Comparison of ENCODE assay signal across 8 cellular contexts in genomic region chr12:111442301-111443045, GRCh38. TPM values are rescaled to one million over a fixed set of nuclear protein-coding genes. Genes with fewer than 3 reads are reported as not detected.
DNase-seq lines count a peak whose midpoint lies in the region; ATAC-seq and TF ChIP-seq lines count a peak whose summit lies in the region.

No MANE protein-coding gene starts in this region.

- H3K4me3 Mint-ChIP-seq in GM23338, result no peak overlapping the region

- H2AFZ ChIP-seq in GM23338 (no peak overlapping the region), SU-DHL-6 (ENCODE audit: low read depth, low read length, severe bottlenecking) (no peak overlapping the region), fibroblast of lung (ENCODE audit: low read length) (no peak overlapping the region)

- no peaks in the 10 kb centered on the region; the same call in 1 of the 3 replicates for H3K9me3 Mint-ChIP-seq in GM23338

- H3K9ac ChIP-seq in SU-DHL-6 (ENCODE audit: low read length) (no peak overlapping the region), fibroblast of lung (ENCODE audit: insufficient read depth, low read length) (no peak overlapping the region)

- H3K4me1 ChIP-seq in GM23338 (ENCODE audit: insufficient read depth) (peaks cover 18% of the 10 kb centered on the region), fibroblast of lung (ENCODE audit: control insufficient read depth, extremely low read depth, insufficient read depth, low read length) (peaks cover 33% of the 10 kb centered on the region)

- H3K9me2 ChIP-seq in GM23338 (ENCODE audit: insufficient read depth), result no peaks in the 10 kb centered on the region
- no peaks in the 10 kb centered on the region for H3K9me2 ChIP-seq in SU-DHL-6 (replicated peaks; ENCODE audit: insufficient read depth, low read length)

- H3K9me3 ChIP-seq in SU-DHL-6 (ENCODE audit: insufficient read depth, low read length) (no peaks in the 10 kb centered on the region), fibroblast of lung (ENCODE audit: control insufficient read depth, insufficient read depth, low read depth, low read length) (no peaks in the 10 kb centered on the region)

- H4K20me1 ChIP-seq in GM23338 (replicated peaks; ENCODE audit: insufficient read depth) (peaks cover 25% of the 10 kb centered on the region), SU-DHL-6 (ENCODE audit: low read depth, low read length) (no peaks in the 10 kb centered on the region; the same call in 1 of the 2 replicates), fibroblast of lung (ENCODE audit: control insufficient read depth, extremely low read depth, insufficient read depth, low read length) (peaks cover 2% of the 10 kb centered on the region)

- peak overlapping the region; percentile 76 for H3K27ac Mint-ChIP-seq in GM23338

- H3K4me2 ChIP-seq in GM23338 (no peak overlapping the region), SU-DHL-6 (ENCODE audit: low read depth, low read length, poor library complexity, severe bottlenecking) (no peak overlapping the region), fibroblast of lung (ENCODE audit: extremely low read depth, insufficient read depth, low read length) (no peak overlapping the region)

- H3K27me3 Mint-ChIP-seq in GM23338 (ENCODE audit: insufficient read depth, low read depth, poor library complexity), result peaks cover 27% of the 10 kb centered on the region

- H3K36me3 ChIP-seq in GM23338 (ENCODE audit: insufficient read depth) (no peaks in the 10 kb centered on the region; the same call in 1 of the 2 replicates), SU-DHL-6 (ENCODE audit: low read length) (no peaks in the 10 kb centered on the region), fibroblast of lung (ENCODE audit: control insufficient read depth, insufficient read depth, low read length) (peaks cover 21% of the 10 kb centered on the region)

- H3K27ac ChIP-seq in GM23338 (ENCODE audit: low read depth) (peak overlapping the region; percentile 59; the same call in 1 of the 2 replicates), SU-DHL-6 (ENCODE audit: low read depth, low read length) (peak overlapping the region; percentile 10; the same call in 1 of the 2 replicates), fibroblast of lung (ENCODE audit: insufficient read depth, low read length) (peak overlapping the region; percentile 14)

- H3K36me3 Mint-ChIP-seq in GM23338 (ENCODE audit: low read depth), result peaks cover 35% of the 10 kb centered on the region

- H3K4me1 Mint-ChIP-seq in GM23338, result peaks cover 48% of the 10 kb centered on the region

- ATAC-seq in GM23338 (no peak), sciatic nerve (no peak), GM18511 (IDR thresholded peaks at IDR 0.05; ENCODE audit: unreplicated experiment) (no peak), GM18858 (IDR thresholded peaks at IDR 0.05; ENCODE audit: unreplicated experiment) (no peak)

- no peak for DNase-seq in GM23338 (ENCODE audit: low spot score)
- DNase-seq in fibroblast of lung (ENCODE audit: low read depth in 2 of 2), result no peak
- peak; percentile 56 for DNase-seq in sciatic nerve (ENCODE audit: low spot score)
- no peak for DNase-seq in putamen (ENCODE audit: low spot score)
- DNase-seq in HT-29 (ENCODE audit: low spot score), result no peak

- intact Hi-C loops in sciatic nerve (cut with DNase I), result no loop called here

- peaks cover 60% of the 10 kb centered on the region for H3K79me2 ChIP-seq in GM23338 (replicated peaks; ENCODE audit: insufficient read depth)
- peaks cover 34% of the 10 kb centered on the region; the same call in 1 of the 2 replicates for H3K79me2 ChIP-seq in SU-DHL-6 (ENCODE audit: insufficient read depth, low read length)
- H3K79me2 ChIP-seq in fibroblast of lung (ENCODE audit: control insufficient read depth, insufficient read depth, low read length), result peaks cover 83% of the 10 kb centered on the region

- H3F3A ChIP-seq in GM23338 (replicated peaks; ENCODE audit: low read depth) (peaks cover 18% of the 10 kb centered on the region), SU-DHL-6 (ENCODE audit: insufficient read depth) (peaks cover 13% of the 10 kb centered on the region; the same call in 1 of the 2 replicates)

- TF ChIP-seq CTCF in GM23338 (conservative IDR thresholded peaks at IDR 0.05; ENCODE audit: low read depth in 2 of 2) (no peak), SU-DHL-6 (IDR thresholded peaks at IDR 0.05; ENCODE audit: insufficient read depth, low read length, poor library complexity, severe bottlenecking) (no peak), fibroblast of lung (conservative IDR thresholded peaks at IDR 0.05 in 1 of 2, IDR thresholded peaks at IDR 0.05 in 1 of 2; ENCODE audit: low read depth in 1 of 2, low read length in 2 of 2) (no peak)

- H3K4me3 ChIP-seq in GM23338 (no peak overlapping the region), SU-DHL-6 (ENCODE audit: insufficient read depth, low read length, poor library complexity, severe bottlenecking) (no peak overlapping the region), fibroblast of lung (replicated peaks in 1 of 4; ENCODE audit: control extremely low read depth in 1 of 4, insufficient read depth in 1 of 4, low read depth in 3 of 4, low read length in 4 of 4) (no peak overlapping the region)

- H3K27me3 ChIP-seq in GM23338 (ENCODE audit: insufficient read depth) (no peaks in the 10 kb centered on the region), SU-DHL-6 (ENCODE audit: low read length) (no peaks in the 10 kb centered on the region), fibroblast of lung (ENCODE audit: control insufficient read depth, insufficient read depth, low read length) (no peaks in the 10 kb centered on the region)

TF ChIP-seq in GM23338, 12 proteins besides CTCF, POLR2A, EP300 and RAD21:
- TF ChIP-seq, protein P1, sequence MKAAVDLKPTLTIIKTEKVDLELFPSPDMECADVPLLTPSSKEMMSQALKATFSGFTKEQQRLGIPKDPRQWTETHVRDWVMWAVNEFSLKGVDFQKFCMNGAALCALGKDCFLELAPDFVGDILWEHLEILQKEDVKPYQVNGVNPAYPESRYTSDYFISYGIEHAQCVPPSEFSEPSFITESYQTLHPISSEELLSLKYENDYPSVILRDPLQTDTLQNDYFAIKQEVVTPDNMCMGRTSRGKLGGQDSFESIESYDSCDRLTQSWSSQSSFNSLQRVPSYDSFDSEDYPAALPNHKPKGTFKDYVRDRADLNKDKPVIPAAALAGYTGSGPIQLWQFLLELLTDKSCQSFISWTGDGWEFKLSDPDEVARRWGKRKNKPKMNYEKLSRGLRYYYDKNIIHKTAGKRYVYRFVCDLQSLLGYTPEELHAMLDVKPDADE (IDR thresholded peaks at IDR 0.05), result no peak
- TF ChIP-seq EZH2phosphoT487 (IDR thresholded peaks at IDR 0.05; ENCODE audit: unreplicated experiment), result no peak
- TF ChIP-seq NANOG (IDR thresholded peaks at IDR 0.05; ENCODE audit: borderline replicate concordance), result no peak
- no peak for TF ChIP-seq ZNF114 (CRISPR knock-in tag; IDR thresholded peaks at IDR 0.05)
- TF ChIP-seq, protein P2, sequence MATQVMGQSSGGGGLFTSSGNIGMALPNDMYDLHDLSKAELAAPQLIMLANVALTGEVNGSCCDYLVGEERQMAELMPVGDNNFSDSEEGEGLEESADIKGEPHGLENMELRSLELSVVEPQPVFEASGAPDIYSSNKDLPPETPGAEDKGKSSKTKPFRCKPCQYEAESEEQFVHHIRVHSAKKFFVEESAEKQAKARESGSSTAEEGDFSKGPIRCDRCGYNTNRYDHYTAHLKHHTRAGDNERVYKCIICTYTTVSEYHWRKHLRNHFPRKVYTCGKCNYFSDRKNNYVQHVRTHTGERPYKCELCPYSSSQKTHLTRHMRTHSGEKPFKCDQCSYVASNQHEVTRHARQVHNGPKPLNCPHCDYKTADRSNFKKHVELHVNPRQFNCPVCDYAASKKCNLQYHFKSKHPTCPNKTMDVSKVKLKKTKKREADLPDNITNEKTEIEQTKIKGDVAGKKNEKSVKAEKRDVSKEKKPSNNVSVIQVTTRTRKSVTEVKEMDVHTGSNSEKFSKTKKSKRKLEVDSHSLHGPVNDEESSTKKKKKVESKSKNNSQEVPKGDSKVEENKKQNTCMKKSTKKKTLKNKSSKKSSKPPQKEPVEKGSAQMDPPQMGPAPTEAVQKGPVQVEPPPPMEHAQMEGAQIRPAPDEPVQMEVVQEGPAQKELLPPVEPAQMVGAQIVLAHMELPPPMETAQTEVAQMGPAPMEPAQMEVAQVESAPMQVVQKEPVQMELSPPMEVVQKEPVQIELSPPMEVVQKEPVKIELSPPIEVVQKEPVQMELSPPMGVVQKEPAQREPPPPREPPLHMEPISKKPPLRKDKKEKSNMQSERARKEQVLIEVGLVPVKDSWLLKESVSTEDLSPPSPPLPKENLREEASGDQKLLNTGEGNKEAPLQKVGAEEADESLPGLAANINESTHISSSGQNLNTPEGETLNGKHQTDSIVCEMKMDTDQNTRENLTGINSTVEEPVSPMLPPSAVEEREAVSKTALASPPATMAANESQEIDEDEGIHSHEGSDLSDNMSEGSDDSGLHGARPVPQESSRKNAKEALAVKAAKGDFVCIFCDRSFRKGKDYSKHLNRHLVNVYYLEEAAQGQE (IDR thresholded peaks at IDR 0.05; ENCODE audit: unreplicated experiment), result no peak
- no peak for TF ChIP-seq STAT1 (IDR thresholded peaks at IDR 0.05; ENCODE audit: unreplicated experiment)
- no peak for TF ChIP-seq CREB1 (CRISPR knock-in tag; IDR thresholded peaks at IDR 0.05; ENCODE audit: low read depth)
- peak; percentile 1 for TF ChIP-seq POLR2AphosphoS5 (IDR thresholded peaks at IDR 0.05; ENCODE audit: low read depth)

RNA-seq across cellular contexts. Expression of gene SH2B3, which starts 36.8 kb away (rescaled TPM):
- 59.0 and 59.3 TPM in 2 replicates for total RNA-seq in GM23338 (2014; rRNA removed; shearing (Covaris generic))
- 7.6 and 8.1 TPM in 2 replicates for polyA plus RNA-seq in GM23338 (2016; fragmentation: Nextera tagmentation; extraction: Ambion mirVana)
- total RNA-seq in fibroblast of lung, result 7.4 and 18.0 TPM in 2 replicates
- polyA plus RNA-seq in fibroblast of lung, result 29.2 and 32.0 TPM in 2 replicates
- 21.3 and 28.0 TPM in 2 replicates for polyA plus RNA-seq in fibroblast of lung (2012)
- polyA minus RNA-seq in fibroblast of lung (ENCODE audit: low replicate concordance), result 52.3 and 55.9 TPM in 2 replicates
- total RNA-seq in sciatic nerve, result 27.5 TPM
- total RNA-seq in HT-29 (2014; rRNA removed; shearing (Covaris generic)), result 1.7 and 2.4 TPM in 2 replicates
